ENCODE assay signal across 10 cellular contexts in the genomic region with DNA sequence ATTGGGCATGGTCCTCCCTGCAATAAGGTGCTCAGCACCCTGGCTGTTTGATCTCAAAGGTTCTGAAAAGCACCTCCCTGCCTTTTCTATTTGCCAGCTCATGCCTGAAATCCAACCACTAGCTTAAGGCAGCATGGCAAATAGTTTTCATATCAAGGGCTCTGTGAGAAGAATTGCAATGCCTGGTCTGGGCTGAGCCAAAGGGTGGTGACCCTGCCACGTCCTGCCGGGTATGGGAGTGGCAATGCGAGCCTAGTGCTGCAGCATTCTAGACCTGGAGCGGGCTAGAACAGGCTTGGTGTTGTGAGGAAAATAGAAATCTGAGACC. TPM values are rescaled to one million over a fixed set of nuclear protein-coding genes. Genes with fewer than 3 reads are reported as not detected.
DNase-seq lines count a peak whose midpoint lies in the region; ATAC-seq and TF ChIP-seq lines count a peak whose summit lies in the region.
"Had no signal": no experiment of that assay in that cellular context is flagged by ENCODE, and none has a peak within 500 bp of the region (broad histone marks: within the 10 kb centered on the region; RNA-seq: fewer than 3 reads in every experiment).

No MANE protein-coding gene starts in this region.

- no peaks in the 10 kb centered on the region for H3K79me2 ChIP-seq in hepatocyte
- no peaks in the 10 kb centered on the region for H3K79me2 ChIP-seq in Karpas-422 (ENCODE audit: low read length)

- peaks cover 1% of the 10 kb centered on the region for H3K27me3 Mint-ChIP-seq in activated T-helper 17 cell treated with anti-CD3 and anti-CD28 coated beads, Interleukin-2, amount 50 U/mL, for 72 hours

- H3K4me2 ChIP-seq in hepatocyte (no peak overlapping the region), Karpas-422 (ENCODE audit: low read depth, low read length, poor library complexity, severe bottlenecking) (no peak overlapping the region)

- no peak for TF ChIP-seq CTCF in hepatocyte (IDR thresholded peaks at IDR 0.05; ENCODE audit: poor library complexity)

- H3K27me3 ChIP-seq in hepatocyte: no peaks in the 10 kb centered on the region
- H3K27me3 ChIP-seq in Karpas-422 (ENCODE audit: low read length): no peaks in the 10 kb centered on the region

- H2AFZ ChIP-seq in hepatocyte: no peak overlapping the region
- H2AFZ ChIP-seq in Karpas-422 (ENCODE audit: low read length): no peak overlapping the region

- no peaks in the 10 kb centered on the region for H3K9me3 ChIP-seq in hepatocyte (ENCODE audit: low read depth)
- H3K9me3 ChIP-seq in Karpas-422 (ENCODE audit: low read length): no peaks in the 10 kb centered on the region

- H3K4me1 ChIP-seq in hepatocyte (ENCODE audit: insufficient read depth) (peaks cover 41% of the 10 kb centered on the region), Karpas-422 (ENCODE audit: low read length) (no peaks in the 10 kb centered on the region)

- H3K9me3 Mint-ChIP-seq in activated T-helper 17 cell treated with anti-CD3 and anti-CD28 coated beads, Interleukin-2, amount 50 U/mL, for 72 hours: no peaks in the 10 kb centered on the region
- H3K9me3 Mint-ChIP-seq: activated CD4-positive, alpha-beta memory T cell treated with anti-CD3 and anti-CD28 coated beads, Interleukin-2, amount 10 ng/mL, durations not matched to agents 7 days and 5 days had no signal

- H3K9ac ChIP-seq in Karpas-422 (ENCODE audit: low read length): no peak overlapping the region

- no peak for ATAC-seq in activated T-helper 17 cell treated with anti-CD3 and anti-CD28 coated beads, Interleukin-2, amount 50 U/mL, for 72 hours (replicated peaks)
- ATAC-seq in HG03196 (IDR thresholded peaks at IDR 0.05; ENCODE audit: unreplicated experiment) (no peak), HG03460 (IDR thresholded peaks at IDR 0.05; ENCODE audit: unreplicated experiment) (no peak)

- no peaks in the 10 kb centered on the region for H3K36me3 Mint-ChIP-seq in activated T-helper 17 cell treated with anti-CD3 and anti-CD28 coated beads, Interleukin-2, amount 50 U/mL, for 72 hours (ENCODE audit: low read depth)

- peak overlapping the region; percentile 74 for H3K4me3 Mint-ChIP-seq in activated T-helper 17 cell treated with anti-CD3 and anti-CD28 coated beads, Interleukin-2, amount 50 U/mL, for 72 hours
- H3K4me3 Mint-ChIP-seq: activated CD4-positive, alpha-beta memory T cell treated with anti-CD3 and anti-CD28 coated beads, Interleukin-2, amount 10 ng/mL, durations not matched to agents 7 days and 5 days had no signal

- 73% methylated on average over 4 of the region's 4 CpGs for WGBS in hepatocyte (ENCODE audit: low lambda C conversion rate, missing lambda C conversion rate)

- peaks cover 15% of the 10 kb centered on the region for H3K4me1 Mint-ChIP-seq in activated T-helper 17 cell treated with anti-CD3 and anti-CD28 coated beads, Interleukin-2, amount 50 U/mL, for 72 hours

- DNase-seq in DMS53 treated with DMSO at 0.1 percent for 48 hours (lab: John Stamatoyannopoulos, UW; ENCODE audit: unreplicated experiment) (peak; percentile 78), hepatocyte (ENCODE audit: low spot score) (no peak), renal cortical epithelial cell (ENCODE audit: low read depth) (peak; percentile 95), CD1c-positive myeloid dendritic cell (ENCODE audit: extremely low spot score) (no peak), Karpas-422 (no peak)
- DNase-seq: activated CD4-positive, alpha-beta memory T cell treated with anti-CD3 and anti-CD28 coated beads, Interleukin-2, amount 10 ng/mL, durations not matched to agents 7 days and 5 days; NCI-H1092 treated with DMSO at 0.1 percent for 48 hours had no signal

- H3K4me3 ChIP-seq in hepatocyte: no peak overlapping the region
- H3K4me3 ChIP-seq in Karpas-422 (ENCODE audit: low read length): no peak overlapping the region

- H3K27ac ChIP-seq in hepatocyte (peak overlapping the region; percentile 94), Karpas-422 (ENCODE audit: low read length) (no peak overlapping the region)

- H3K36me3 ChIP-seq in hepatocyte (replicated peaks; ENCODE audit: insufficient read depth, low read depth): no peaks in the 10 kb centered on the region
- no peaks in the 10 kb centered on the region for H3K36me3 ChIP-seq in Karpas-422 (ENCODE audit: insufficient read depth, low read length)

- no peak overlapping the region for H3K27ac Mint-ChIP-seq in activated T-helper 17 cell treated with anti-CD3 and anti-CD28 coated beads, Interleukin-2, amount 50 U/mL, for 72 hours
- H3K27ac Mint-ChIP-seq: activated CD4-positive, alpha-beta memory T cell treated with anti-CD3 and anti-CD28 coated beads, Interleukin-2, amount 10 ng/mL, durations not matched to agents 7 days and 5 days had no signal

- H3K9me2 ChIP-seq in hepatocyte (replicated peaks; ENCODE audit: insufficient read depth): no peaks in the 10 kb centered on the region
- H3K9me2 ChIP-seq in Karpas-422 (replicated peaks; ENCODE audit: insufficient read depth, low read length): no peaks in the 10 kb centered on the region

- H4K20me1 ChIP-seq in hepatocyte (ENCODE audit: insufficient read depth, poor library complexity, severe bottlenecking) (no peaks in the 10 kb centered on the region), Karpas-422 (ENCODE audit: insufficient read depth, low read depth, low read length) (no peaks in the 10 kb centered on the region)

RNA-seq across cellular contexts. Expression of gene SCNN1A, which starts 2.3 kb away (rescaled TPM):
- total RNA-seq in activated T-helper 17 cell treated with anti-CD3 and anti-CD28 coated beads, Interleukin-2, amount 50 U/mL, for 72 hours: 1 to 10 TPM in 1 of 2 donors, not detected in 1; 1.6 TPM
- total RNA-seq in hepatocyte: 21.7 and 28.6 TPM in 2 replicates
- 28.4 and 30.0 TPM in 2 replicates for polyA plus RNA-seq in hepatocyte
- 57.5 and 243 TPM in 2 replicates for total RNA-seq in renal cortical epithelial cell
- not detected in 2 replicates for total RNA-seq in Karpas-422 (2014; rRNA removed; shearing (Covaris generic); ENCODE audit: low replicate concordance)

RNA-seq across cellular contexts. Expression of gene LTBR, which starts 6.3 kb away (rescaled TPM):
- under 1 TPM; 0.56 to 0.61 TPM for total RNA-seq in activated T-helper 17 cell treated with anti-CD3 and anti-CD28 coated beads, Interleukin-2, amount 50 U/mL, for 72 hours
- total RNA-seq in hepatocyte: 35.4 and 42.4 TPM in 2 replicates
- polyA plus RNA-seq in hepatocyte: 75.2 and 79.8 TPM in 2 replicates
- 58.5 and 103 TPM in 2 replicates for total RNA-seq in renal cortical epithelial cell
- total RNA-seq in Karpas-422 (2014; rRNA removed; shearing (Covaris generic); ENCODE audit: low replicate concordance): not detected in 2 replicates

RNA-seq across cellular contexts. Expression of gene TNFRSF1A, which starts 35.8 kb away (rescaled TPM):
- total RNA-seq in activated T-helper 17 cell treated with anti-CD3 and anti-CD28 coated beads, Interleukin-2, amount 50 U/mL, for 72 hours: 10 to 100 TPM; 42.1 to 74.1 TPM
- total RNA-seq in hepatocyte (110 and 147 TPM in 2 replicates), renal cortical epithelial cell (42.5 and 159 TPM in 2 replicates)
- polyA plus RNA-seq in hepatocyte: 168 and 188 TPM in 2 replicates
- 0.72 TPM in 1 of 2 replicates, not detected in the other for total RNA-seq in Karpas-422 (2014; rRNA removed; shearing (Covaris generic); ENCODE audit: low replicate concordance)

Comparison
In these comparisons a context has a peak if more than half of its experiments do, and no peak if none do; other contexts are left out.
1. DNase-seq: peak in DMS53 treated with DMSO at 0.1 percent for 48 hours (single experiment) and renal cortical epithelial cell (single experiment); none in hepatocyte (single experiment), CD1c-positive myeloid dendritic cell (single experiment) and Karpas-422 (single experiment).
2. RNA of gene LTBR, which starts 6.3 kb away (total RNA-seq): 58.5 to 103 TPM in renal cortical epithelial cell and 35.4 to 42.4 TPM in hepatocyte; 0.56 to 0.61 TPM in activated T-helper 17 cell treated with anti-CD3 and anti-CD28 coated beads, Interleukin-2, amount 50 U/mL, for 72 hours and not detected in Karpas-422; every median in the first group is over 10 times any median in the second.
3. RNA of gene TNFRSF1A, which starts 35.8 kb away (total RNA-seq): 42.5 to 159 TPM in renal cortical epithelial cell, 110 to 147 TPM in hepatocyte and 42.1 to 74.1 TPM in activated T-helper 17 cell treated with anti-CD3 and anti-CD28 coated beads, Interleukin-2, amount 50 U/mL, for 72 hours; 0.72 TPM in Karpas-422; every median in the first group is over 10 times any median in the second.